8 cellular contexts compared by ENCODE assay signal in genomic region chr5:76521240-76521758, GRCh38.
DNase-seq lines count a peak whose midpoint lies in the region; ATAC-seq and TF ChIP-seq lines count a peak whose summit lies in the region.

No MANE protein-coding gene starts in this region.

- in situ Hi-C loops in G401 (cut with HindIII; ENCODE audit: low sequenced_read_pairs), result no loop called here

- no peak overlapping the region for H3K27ac ChIP-seq in Karpas-422 (ENCODE audit: low read length)

- H3K9ac ChIP-seq in Karpas-422 (ENCODE audit: low read length), result no peak overlapping the region

- H3K27me3 ChIP-seq in Karpas-422 (ENCODE audit: low read length), result no peaks in the 10 kb centered on the region

- DNase-seq in Daoy (ENCODE audit: low read depth) (peak; percentile 39), MV-4-11 (lab: John Stamatoyannopoulos, UW) (peak; percentile 54), fibroblast of the aortic adventitia (ENCODE audit: low read depth) (peak; percentile 95), G401 (ENCODE audit: low spot score) (no peak), HuH-7 (ENCODE audit: low spot score) (no peak), Karpas-422 (no peak), NCI-H1436 (lab: John Stamatoyannopoulos, UW) (no peak)

- no peaks in the 10 kb centered on the region for H3K4me1 ChIP-seq in Karpas-422 (ENCODE audit: low read length)

- no peaks in the 10 kb centered on the region for H4K20me1 ChIP-seq in Karpas-422 (ENCODE audit: insufficient read depth, low read depth, low read length)

- H3K4me3 ChIP-seq in fibroblast of the aortic adventitia (ENCODE audit: low read depth, low read length) (no peak overlapping the region), Karpas-422 (ENCODE audit: low read length) (no peak overlapping the region)

- H3K4me2 ChIP-seq in Karpas-422 (ENCODE audit: low read depth, low read length, poor library complexity, severe bottlenecking), result no peak overlapping the region

- no peak overlapping the region for H2AFZ ChIP-seq in Karpas-422 (ENCODE audit: low read length)

- H3K9me2 ChIP-seq in Karpas-422 (replicated peaks; ENCODE audit: insufficient read depth, low read length), result no peaks in the 10 kb centered on the region

- peak; percentile 95 for ATAC-seq in GM21447 (IDR thresholded peaks at IDR 0.05; ENCODE audit: unreplicated experiment)

- no peaks in the 10 kb centered on the region for H3K79me2 ChIP-seq in Karpas-422 (ENCODE audit: low read length)

- no peaks in the 10 kb centered on the region for H3K9me3 ChIP-seq in Karpas-422 (ENCODE audit: low read length)

- no peak for TF ChIP-seq CTCF in fibroblast of the aortic adventitia (IDR thresholded peaks at IDR 0.05; ENCODE audit: insufficient read depth, low read length)

- no peaks in the 10 kb centered on the region for H3K36me3 ChIP-seq in Karpas-422 (ENCODE audit: insufficient read depth, low read length)

Comparison
In these comparisons a context has a peak if more than half of its experiments do, and no peak if none do; other contexts are left out.
1. DNase-seq: peak in Daoy (single experiment), MV-4-11 (single experiment) and fibroblast of the aortic adventitia (single experiment); none in G401 (single experiment), HuH-7 (single experiment), Karpas-422 (single experiment) and NCI-H1436 (single experiment).